Comparison of ENCODE assay signal across 1 cellular context in the genomic region with DNA sequence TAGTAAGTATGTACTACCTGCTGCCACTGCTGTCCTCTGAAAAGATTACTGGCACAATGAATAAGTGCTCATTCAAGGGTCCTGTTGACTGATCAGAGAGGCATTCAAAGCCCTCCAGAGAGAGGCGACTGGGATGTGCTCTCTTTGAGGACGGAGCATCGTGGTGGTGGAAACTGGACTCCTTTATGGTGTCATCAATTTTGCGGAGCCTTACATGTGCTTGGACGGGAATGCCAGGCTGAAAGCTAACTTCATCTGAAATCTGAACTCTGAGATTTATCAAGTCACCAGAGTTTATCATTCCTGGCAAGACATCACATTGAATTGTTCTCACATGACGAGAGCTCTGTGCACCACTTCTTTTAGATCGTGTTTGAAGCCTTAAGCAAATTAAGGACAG.
TF ChIP-seq lines count a peak whose summit lies in the region.

No MANE protein-coding gene starts in this region.

TF ChIP-seq in HepG2, 621 proteins besides CTCF, POLR2A, EP300 and RAD21:
- TF ChIP-seq, protein P1, sequence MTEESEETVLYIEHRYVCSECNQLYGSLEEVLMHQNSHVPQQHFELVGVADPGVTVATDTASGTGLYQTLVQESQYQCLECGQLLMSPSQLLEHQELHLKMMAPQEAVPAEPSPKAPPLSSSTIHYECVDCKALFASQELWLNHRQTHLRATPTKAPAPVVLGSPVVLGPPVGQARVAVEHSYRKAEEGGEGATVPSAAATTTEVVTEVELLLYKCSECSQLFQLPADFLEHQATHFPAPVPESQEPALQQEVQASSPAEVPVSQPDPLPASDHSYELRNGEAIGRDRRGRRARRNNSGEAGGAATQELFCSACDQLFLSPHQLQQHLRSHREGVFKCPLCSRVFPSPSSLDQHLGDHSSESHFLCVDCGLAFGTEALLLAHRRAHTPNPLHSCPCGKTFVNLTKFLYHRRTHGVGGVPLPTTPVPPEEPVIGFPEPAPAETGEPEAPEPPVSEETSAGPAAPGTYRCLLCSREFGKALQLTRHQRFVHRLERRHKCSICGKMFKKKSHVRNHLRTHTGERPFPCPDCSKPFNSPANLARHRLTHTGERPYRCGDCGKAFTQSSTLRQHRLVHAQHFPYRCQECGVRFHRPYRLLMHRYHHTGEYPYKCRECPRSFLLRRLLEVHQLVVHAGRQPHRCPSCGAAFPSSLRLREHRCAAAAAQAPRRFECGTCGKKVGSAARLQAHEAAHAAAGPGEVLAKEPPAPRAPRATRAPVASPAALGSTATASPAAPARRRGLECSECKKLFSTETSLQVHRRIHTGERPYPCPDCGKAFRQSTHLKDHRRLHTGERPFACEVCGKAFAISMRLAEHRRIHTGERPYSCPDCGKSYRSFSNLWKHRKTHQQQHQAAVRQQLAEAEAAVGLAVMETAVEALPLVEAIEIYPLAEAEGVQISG (CRISPR knock-in tag; IDR thresholded peaks at IDR 0.05) = no peak
- TF ChIP-seq SRF (IDR thresholded peaks at IDR 0.05; ENCODE audit: low read depth, low read length) (no peak), ZNF431 (CRISPR knock-in tag; IDR thresholded peaks at IDR 0.05; ENCODE audit: borderline replicate concordance, low read depth) (no peak), SOX5 (CRISPR knock-in tag; IDR thresholded peaks at IDR 0.05; ENCODE audit: borderline replicate concordance) (no peak), JDP2 (CRISPR knock-in tag; IDR thresholded peaks at IDR 0.05; ENCODE audit: borderline replicate concordance) (no peak), YEATS2 (CRISPR knock-in tag; IDR thresholded peaks at IDR 0.05; ENCODE audit: borderline replicate concordance) (no peak)
- TF ChIP-seq, protein P2, sequence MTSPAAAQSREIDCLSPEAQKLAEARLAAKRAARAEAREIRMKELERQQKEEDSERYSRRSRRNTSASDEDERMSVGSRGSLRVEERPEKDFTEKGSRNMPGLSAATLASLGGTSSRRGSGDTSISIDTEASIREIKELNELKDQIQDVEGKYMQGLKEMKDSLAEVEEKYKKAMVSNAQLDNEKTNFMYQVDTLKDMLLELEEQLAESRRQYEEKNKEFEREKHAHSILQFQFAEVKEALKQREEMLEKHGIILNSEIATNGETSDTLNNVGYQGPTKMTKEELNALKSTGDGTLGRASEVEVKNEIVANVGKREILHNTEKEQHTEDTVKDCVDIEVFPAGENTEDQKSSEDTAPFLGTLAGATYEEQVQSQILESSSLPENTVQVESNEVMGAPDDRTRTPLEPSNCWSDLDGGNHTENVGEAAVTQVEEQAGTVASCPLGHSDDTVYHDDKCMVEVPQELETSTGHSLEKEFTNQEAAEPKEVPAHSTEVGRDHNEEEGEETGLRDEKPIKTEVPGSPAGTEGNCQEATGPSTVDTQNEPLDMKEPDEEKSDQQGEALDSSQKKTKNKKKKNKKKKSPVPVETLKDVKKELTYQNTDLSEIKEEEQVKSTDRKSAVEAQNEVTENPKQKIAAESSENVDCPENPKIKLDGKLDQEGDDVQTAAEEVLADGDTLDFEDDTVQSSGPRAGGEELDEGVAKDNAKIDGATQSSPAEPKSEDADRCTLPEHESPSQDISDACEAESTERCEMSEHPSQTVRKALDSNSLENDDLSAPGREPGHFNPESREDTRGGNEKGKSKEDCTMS (CRISPR knock-in tag; conservative IDR thresholded peaks at IDR 0.05) = no peak
- TF ChIP-seq, protein P3, sequence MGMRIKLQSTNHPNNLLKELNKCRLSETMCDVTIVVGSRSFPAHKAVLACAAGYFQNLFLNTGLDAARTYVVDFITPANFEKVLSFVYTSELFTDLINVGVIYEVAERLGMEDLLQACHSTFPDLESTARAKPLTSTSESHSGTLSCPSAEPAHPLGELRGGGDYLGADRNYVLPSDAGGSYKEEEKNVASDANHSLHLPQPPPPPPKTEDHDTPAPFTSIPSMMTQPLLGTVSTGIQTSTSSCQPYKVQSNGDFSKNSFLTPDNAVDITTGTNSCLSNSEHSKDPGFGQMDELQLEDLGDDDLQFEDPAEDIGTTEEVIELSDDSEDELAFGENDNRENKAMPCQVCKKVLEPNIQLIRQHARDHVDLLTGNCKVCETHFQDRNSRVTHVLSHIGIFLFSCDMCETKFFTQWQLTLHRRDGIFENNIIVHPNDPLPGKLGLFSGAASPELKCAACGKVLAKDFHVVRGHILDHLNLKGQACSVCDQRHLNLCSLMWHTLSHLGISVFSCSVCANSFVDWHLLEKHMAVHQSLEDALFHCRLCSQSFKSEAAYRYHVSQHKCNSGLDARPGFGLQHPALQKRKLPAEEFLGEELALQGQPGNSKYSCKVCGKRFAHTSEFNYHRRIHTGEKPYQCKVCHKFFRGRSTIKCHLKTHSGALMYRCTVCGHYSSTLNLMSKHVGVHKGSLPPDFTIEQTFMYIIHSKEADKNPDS (CRISPR knock-in tag; IDR thresholded peaks at IDR 0.05) = no peak
- TF ChIP-seq, protein P4, sequence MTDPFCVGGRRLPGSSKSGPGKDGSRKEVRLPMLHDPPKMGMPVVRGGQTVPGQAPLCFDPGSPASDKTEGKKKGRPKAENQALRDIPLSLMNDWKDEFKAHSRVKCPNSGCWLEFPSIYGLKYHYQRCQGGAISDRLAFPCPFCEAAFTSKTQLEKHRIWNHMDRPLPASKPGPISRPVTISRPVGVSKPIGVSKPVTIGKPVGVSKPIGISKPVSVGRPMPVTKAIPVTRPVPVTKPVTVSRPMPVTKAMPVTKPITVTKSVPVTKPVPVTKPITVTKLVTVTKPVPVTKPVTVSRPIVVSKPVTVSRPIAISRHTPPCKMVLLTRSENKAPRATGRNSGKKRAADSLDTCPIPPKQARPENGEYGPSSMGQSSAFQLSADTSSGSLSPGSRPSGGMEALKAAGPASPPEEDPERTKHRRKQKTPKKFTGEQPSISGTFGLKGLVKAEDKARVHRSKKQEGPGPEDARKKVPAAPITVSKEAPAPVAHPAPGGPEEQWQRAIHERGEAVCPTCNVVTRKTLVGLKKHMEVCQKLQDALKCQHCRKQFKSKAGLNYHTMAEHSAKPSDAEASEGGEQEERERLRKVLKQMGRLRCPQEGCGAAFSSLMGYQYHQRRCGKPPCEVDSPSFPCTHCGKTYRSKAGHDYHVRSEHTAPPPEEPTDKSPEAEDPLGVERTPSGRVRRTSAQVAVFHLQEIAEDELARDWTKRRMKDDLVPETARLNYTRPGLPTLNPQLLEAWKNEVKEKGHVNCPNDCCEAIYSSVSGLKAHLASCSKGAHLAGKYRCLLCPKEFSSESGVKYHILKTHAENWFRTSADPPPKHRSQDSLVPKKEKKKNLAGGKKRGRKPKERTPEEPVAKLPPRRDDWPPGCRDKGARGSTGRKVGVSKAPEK (CRISPR knock-in tag; IDR thresholded peaks at IDR 0.05; ENCODE audit: borderline replicate concordance) = no peak
